In genomic region chr5:109936091-109936490, GRCh38 we compare ENCODE assay signal across 21 cellular contexts.
A peak's percentile ranks its signal among the peaks of the same experiment; 100 is the strongest.
DNase-seq lines count a peak whose midpoint lies in the region; ATAC-seq lines count a peak whose summit lies in the region.
"Had no signal": no experiment of that assay in that cellular context is flagged by ENCODE, and none has a peak within 500 bp of the region (broad histone marks: within the 10 kb centered on the region; RNA-seq: fewer than 3 reads in every experiment).

No MANE protein-coding gene starts in this region.

- peaks cover 11% of the 10 kb centered on the region for H3K9me3 Mint-ChIP-seq in activated naive CD4-positive, alpha-beta T cell treated with anti-CD3 and anti-CD28 coated beads for 36 hours
- H3K9me3 Mint-ChIP-seq in activated naive CD4-positive, alpha-beta T cell treated with anti-CD3 and anti-CD28 coated beads, Interleukin-2, amount 10 ng/mL, durations not matched to agents 7 days and 5 days, result peaks cover 9% of the 10 kb centered on the region

- no peak overlapping the region for H3K23ac ChIP-seq in neuronal stem cell (ENCODE audit: low read depth, low read length, poor library complexity)

- peaks cover 29% of the 10 kb centered on the region for H3K4me1 Mint-ChIP-seq in activated naive CD4-positive, alpha-beta T cell treated with anti-CD3 and anti-CD28 coated beads for 36 hours (ENCODE audit: low read depth)
- peaks cover 11% of the 10 kb centered on the region for H3K4me1 Mint-ChIP-seq in activated naive CD4-positive, alpha-beta T cell treated with anti-CD3 and anti-CD28 coated beads, Interleukin-2, amount 10 ng/mL, durations not matched to agents 7 days and 5 days
- H3K4me1 Mint-ChIP-seq: naive B cell; stimulated activated naive B cell treated with anti-CD40 and anti-IgM and Interleukin-4, amounts not matched to agents 10 μg/mL and 1 μg/mL and 100 μg/mL, for 72 hours had no signal

- no peak overlapping the region for H3K14ac ChIP-seq in neuronal stem cell (ENCODE audit: low read length)

- no peak overlapping the region for H4K8ac ChIP-seq in neuronal stem cell (ENCODE audit: low read depth, low read length)

- CTCF ChIA-PET in activated naive CD4-positive, alpha-beta T cell treated with anti-CD3 and anti-CD28 coated beads for 36 hours (lab: Charles Lee), result interaction anchor here (1.5 kb wide), 1 partner anchor 12 kb away, joined by 4 read pairs; no protein-coding TSS in a partner anchor
- CTCF ChIA-PET in activated naive CD4-positive, alpha-beta T cell treated with anti-CD3 and anti-CD28 coated beads, Interleukin-2, amount 10 ng/mL, durations not matched to agents 7 days and 5 days (lab: Charles Lee), result no interaction called here

- H2BK5ac ChIP-seq in neuronal stem cell (ENCODE audit: low read length), result no peak overlapping the region

- H2AFZ ChIP-seq in neuronal stem cell (ENCODE audit: low read length), result peak overlapping the region; percentile 36

- H2BK120ac ChIP-seq in neuronal stem cell (ENCODE audit: low read depth, low read length), result no peak overlapping the region

- H3K4me3 Mint-ChIP-seq in activated naive CD4-positive, alpha-beta T cell treated with anti-CD3 and anti-CD28 coated beads for 36 hours, result no peak overlapping the region
- H3K4me3 Mint-ChIP-seq in activated naive CD4-positive, alpha-beta T cell treated with anti-CD3 and anti-CD28 coated beads, Interleukin-2, amount 10 ng/mL, durations not matched to agents 7 days and 5 days, result no peak overlapping the region
- H3K4me3 Mint-ChIP-seq: memory B cell; naive B cell; stimulated activated naive B cell treated with anti-CD40 and anti-IgM and Interleukin-4, amounts not matched to agents 10 μg/mL and 1 μg/mL and 100 μg/mL, for 72 hours had no signal

- H3K27me3 Mint-ChIP-seq in activated naive CD4-positive, alpha-beta T cell treated with anti-CD3 and anti-CD28 coated beads for 36 hours (ENCODE audit: low read depth), result no peaks in the 10 kb centered on the region
- H3K27me3 Mint-ChIP-seq in activated naive CD4-positive, alpha-beta T cell treated with anti-CD3 and anti-CD28 coated beads, Interleukin-2, amount 10 ng/mL, durations not matched to agents 7 days and 5 days, result no peaks in the 10 kb centered on the region

- H2BK12ac ChIP-seq in neuronal stem cell (ENCODE audit: low read length), result no peak overlapping the region

- peaks cover 1% of the 10 kb centered on the region for H3K36me3 Mint-ChIP-seq in activated naive CD4-positive, alpha-beta T cell treated with anti-CD3 and anti-CD28 coated beads for 36 hours (ENCODE audit: low read depth)
- H3K36me3 Mint-ChIP-seq in activated naive CD4-positive, alpha-beta T cell treated with anti-CD3 and anti-CD28 coated beads, Interleukin-2, amount 10 ng/mL, durations not matched to agents 7 days and 5 days, result no peaks in the 10 kb centered on the region
- H3K36me3 Mint-ChIP-seq: stimulated activated naive B cell treated with anti-CD40 and anti-IgM and Interleukin-4, amounts not matched to agents 10 μg/mL and 1 μg/mL and 100 μg/mL, for 72 hours had no signal

- H3K27ac Mint-ChIP-seq in activated naive CD4-positive, alpha-beta T cell treated with anti-CD3 and anti-CD28 coated beads for 36 hours, result peak overlapping the region; percentile 80
- H3K27ac Mint-ChIP-seq in activated naive CD4-positive, alpha-beta T cell treated with anti-CD3 and anti-CD28 coated beads, Interleukin-2, amount 10 ng/mL, durations not matched to agents 7 days and 5 days, result no peak overlapping the region
- H3K27ac Mint-ChIP-seq: memory B cell; naive B cell; stimulated activated naive B cell treated with anti-CD40 and anti-IgM and Interleukin-4, amounts not matched to agents 10 μg/mL and 1 μg/mL and 100 μg/mL, for 72 hours had no signal

- no peak overlapping the region for H3K9ac ChIP-seq in neuronal stem cell (ENCODE audit: low read depth, low read length, poor library complexity)

- H3K27me3 ChIP-seq in neuronal stem cell (ENCODE audit: control insufficient read depth in 3 of 3, insufficient read depth in 3 of 3, low read depth in 1 of 3, low read length in 3 of 3), result no peaks in the 10 kb centered on the region
- H3K27me3 ChIP-seq: esophagus squamous epithelium, tibial artery had no signal

- no peak overlapping the region for H4K91ac ChIP-seq in neuronal stem cell (ENCODE audit: low read depth, low read length, poor library complexity)

- peaks cover 0 to 15% of the 10 kb centered on the region in 2 donors for H3K4me1 ChIP-seq in neuronal stem cell (ENCODE audit: control insufficient read depth in 2 of 2, insufficient read depth in 1 of 2, low read depth in 1 of 2, low read length in 2 of 2)
- H3K4me1 ChIP-seq: esophagus squamous epithelium, tibial artery had no signal

- H3K4ac ChIP-seq in neuronal stem cell (ENCODE audit: low read length), result no peak overlapping the region

- DNase-seq in activated naive CD4-positive, alpha-beta T cell treated with anti-CD3 and anti-CD28 coated beads for 36 hours, result peak; percentile 38
- DNase-seq in activated naive CD4-positive, alpha-beta T cell treated with anti-CD3 and anti-CD28 coated beads, Interleukin-2, amount 10 ng/mL, durations not matched to agents 7 days and 5 days, result no peak
- DNase-seq in MV-4-11 (lab: John Stamatoyannopoulos, UW) (peak; percentile 48), amniotic epithelial cell (ENCODE audit: low read depth) (peak; percentile 76), neuronal stem cell (ENCODE audit: low spot score) (no peak)
- DNase-seq: effector CD4-positive, alpha-beta T cell; esophagus squamous epithelium; naive B cell; NCI-H1092; NCI-H2029 treated with DMSO at 0.1 percent for 48 hours; NCI-H446; NK-92 treated with Interleukin-12 subunit alpha and Interleukin-12 subunit beta, amount 100 ng/mL, for 24 hours; stimulated activated naive B cell treated with anti-CD40 and anti-IgM and Interleukin-4, amounts not matched to agents 10 μg/mL and 1 μg/mL and 100 μg/mL, for 72 hours; T1000; tibial artery had no signal

- intact Hi-C loops in activated naive CD4-positive, alpha-beta T cell treated with anti-CD3 and anti-CD28 coated beads for 36 hours (cut with micrococcal nuclease), result loop anchor here (1.0 to 10.0 kb wide), 13 partner anchors 9 to 1319 kb away; partner anchors contain the start of gene FER

- H3K18ac ChIP-seq in neuronal stem cell (ENCODE audit: low read length), result no peak overlapping the region

- no peak overlapping the region for H3K4me3 ChIP-seq in neuronal stem cell (ENCODE audit: low read length in 2 of 2)
- H3K4me3 ChIP-seq: esophagus squamous epithelium, tibial artery had no signal

- no peak overlapping the region for H3K4me2 ChIP-seq in neuronal stem cell (ENCODE audit: insufficient read depth, low read length, poor library complexity, severe bottlenecking)

- H2BK15ac ChIP-seq in neuronal stem cell (ENCODE audit: low read length), result no peak overlapping the region

- ATAC-seq in GM21515 (IDR thresholded peaks at IDR 0.05; ENCODE audit: unreplicated experiment) (no peak), GM19328 (IDR thresholded peaks at IDR 0.05; ENCODE audit: unreplicated experiment) (no peak), HG03439 (IDR thresholded peaks at IDR 0.05; ENCODE audit: unreplicated experiment) (no peak)
- ATAC-seq: sciatic nerve; stimulated activated naive B cell treated with anti-CD40 and anti-IgM and Interleukin-4, amounts not matched to agents 10 μg/mL and 1 μg/mL and 100 μg/mL, for 72 hours had no signal

- no peak overlapping the region for H3K27ac ChIP-seq in neuronal stem cell (replicated peaks; ENCODE audit: low read length)
- H3K27ac ChIP-seq: C4-2B, esophagus squamous epithelium, tibial artery had no signal

- H2AK5ac ChIP-seq in neuronal stem cell (ENCODE audit: low read depth, low read length), result no peak overlapping the region

- H3K9me3 ChIP-seq in neuronal stem cell (replicated peaks in 1 of 2; ENCODE audit: control insufficient read depth in 2 of 2, insufficient read depth in 1 of 2, low read depth in 1 of 2, low read length in 2 of 2), result no peaks in the 10 kb centered on the region

- no peaks in the 10 kb centered on the region for H3K79me1 ChIP-seq in neuronal stem cell (ENCODE audit: low read depth, low read length)

- H3K36me3 ChIP-seq in neuronal stem cell (replicated peaks in 1 of 2; ENCODE audit: control insufficient read depth in 2 of 2, insufficient read depth in 2 of 2, low read length in 2 of 2), result no peaks in the 10 kb centered on the region
- H3K36me3 ChIP-seq: esophagus squamous epithelium, tibial artery had no signal

Comparison
In these comparisons a context has a peak if more than half of its experiments do, and no peak if none do; other contexts are left out.
1. DNase-seq: peak in activated naive CD4-positive, alpha-beta T cell treated with anti-CD3 and anti-CD28 coated beads for 36 hours (single experiment), MV-4-11 (single experiment) and amniotic epithelial cell (single experiment); none in activated naive CD4-positive, alpha-beta T cell treated with anti-CD3 and anti-CD28 coated beads, Interleukin-2, amount 10 ng/mL, durations not matched to agents 7 days and 5 days (single experiment) and neuronal stem cell (single experiment).